34 cellular contexts compared by ENCODE assay signal in the genomic region with DNA sequence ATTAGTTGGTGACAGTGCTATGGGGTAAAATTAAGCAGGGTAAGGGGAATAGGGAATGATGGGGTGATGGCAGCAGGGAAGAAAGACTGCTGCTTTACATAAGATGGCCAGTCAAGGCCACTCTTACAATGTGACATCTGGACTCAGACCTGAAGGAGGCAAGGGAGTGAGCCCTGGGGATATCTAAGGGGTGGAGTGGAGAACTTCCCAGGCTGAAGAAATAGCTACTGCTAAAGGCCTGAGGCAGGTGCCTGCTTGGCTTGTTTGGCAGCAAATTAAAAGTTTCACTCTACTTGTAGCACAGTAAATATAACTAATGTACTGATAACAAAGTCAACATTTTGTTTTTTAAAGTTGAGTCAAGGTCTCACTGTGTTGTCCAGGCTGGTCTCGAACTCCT.
"Had no signal": no experiment of that assay in that cellular context is flagged by ENCODE, and none has a peak within 500 bp of the region (broad histone marks: within the 10 kb centered on the region; RNA-seq: fewer than 3 reads in every experiment).

No MANE protein-coding gene starts in this region.

- H3K4me3 ChIP-seq: ascending aorta, breast epithelium, cardiac muscle cell, coronary artery had no signal

- DNase-seq: activated B cell treated with CpG ODN at 0.5 μM for 24 hours; activated CD4-positive, alpha-beta T cell treated with anti-CD3 and anti-CD28 coated beads for 48 hours; activated CD4-positive, alpha-beta T cell treated with anti-CD3 and anti-CD28 coated beads, Interleukin-2, amount 50 U/mL, for 1 hour; activated CD4-positive, alpha-beta T cell treated with anti-CD3 and anti-CD28 coated beads, Interleukin-2, amount 50 U/mL, for 48 hours; activated CD8-positive, alpha-beta memory T cell treated with anti-CD3 and anti-CD28 coated beads for 24 hours; activated CD8-positive, alpha-beta memory T cell treated with anti-CD3 and anti-CD28 coated beads, Interleukin-2, amount 50 U/mL, for 48 hours; activated CD8-positive, alpha-beta T cell treated with anti-CD3 and anti-CD28 coated beads for 36 hours; activated gamma-delta T cell; activated naive CD4-positive, alpha-beta T cell; activated naive CD4-positive, alpha-beta T cell treated with anti-CD3 and anti-CD28 coated beads, Interleukin-2, amount 10 ng/mL, durations not matched to agents 7 days and 5 days; activated naive CD8-positive, alpha-beta T cell treated with anti-CD3 and anti-CD28 coated beads, Interleukin-2, amount 10 ng/mL, durations not matched to agents 7 days and 5 days; activated T-cell treated with anti-CD3 and anti-CD28 coated beads for 4 hours; activated T-cell treated with anti-CD3 and anti-CD28 coated beads, Interleukin-2, amount 50 U/mL, for 24 hours; activated T-cell treated with anti-CD3 and anti-CD28 coated beads, Interleukin-2, amount 50 U/mL, for 72 hours; central memory CD4-positive, alpha-beta T cell; effector CD4-positive, alpha-beta T cell; effector memory CD8-positive, alpha-beta T cell; foreskin fibroblast; head of caudate nucleus; SW 1271; T-cell; T1000; WERI-Rb-1 had no signal

- H3K27ac Mint-ChIP-seq: activated B cell treated with CpG ODN at 0.5 μM for 24 hours; activated CD8-positive, alpha-beta T cell treated with anti-CD3 and anti-CD28 coated beads for 36 hours; activated naive CD4-positive, alpha-beta T cell treated with anti-CD3 and anti-CD28 coated beads, Interleukin-2, amount 10 ng/mL, durations not matched to agents 7 days and 5 days; activated naive CD8-positive, alpha-beta T cell treated with anti-CD3 and anti-CD28 coated beads, Interleukin-2, amount 10 ng/mL, durations not matched to agents 7 days and 5 days; activated T-cell treated with anti-CD3 and anti-CD28 coated beads, Interleukin-2, amount 50 U/mL, for 24 hours; activated T-cell treated with anti-CD3 and anti-CD28 coated beads, Interleukin-2, amount 50 U/mL, for 72 hours; dendritic cell treated with granulocyte-macrophage colony-stimulating factor and Interleukin-4, amounts not matched to agents 40 ng/mL and 50 ng/mL, for 4 days; effector memory CD8-positive, alpha-beta T cell; T-cell; T-helper 1 cell treated with Interleukin-12 subunit alpha and Interleukin-12 subunit beta and Interleukin-4 antibody, amounts not matched to agents 30 μg/mL and 1 μg/mL, for 36 hours; T-helper 2 cell treated with Interferon-gamma antibody and Interleukin-4, amounts not matched to agents 5 μg/mL and 100 μg/mL, for 36 hours had no signal

- ATAC-seq: activated CD4-positive, CD25-positive, alpha-beta regulatory T cell treated with anti-CD3 and anti-CD28 coated beads, Interleukin-2, amount 50 U/mL, for 24 hours; activated CD8-positive, alpha-beta T cell treated with anti-CD3 and anti-CD28 coated beads for 36 hours; activated naive CD4-positive, alpha-beta T cell treated with anti-CD3 and anti-CD28 coated beads, Interleukin-2, amount 50 U/mL, for 72 hours; activated T-cell treated with anti-CD3 and anti-CD28 coated beads, Interleukin-2, amount 50 U/mL, for 72 hours; effector memory CD8-positive, alpha-beta T cell; T-cell had no signal

- H3K36me3 Mint-ChIP-seq: activated naive CD4-positive, alpha-beta T cell treated with anti-CD3 and anti-CD28 coated beads, Interleukin-2, amount 50 U/mL, for 72 hours had no signal

- H3K27me3 ChIP-seq: ascending aorta, breast epithelium, cardiac muscle cell had no signal

- H3K4me1 Mint-ChIP-seq: activated B cell treated with CpG ODN at 0.5 μM for 24 hours; activated naive CD4-positive, alpha-beta T cell treated with anti-CD3 and anti-CD28 coated beads, Interleukin-2, amount 10 ng/mL, durations not matched to agents 7 days and 5 days; activated naive CD8-positive, alpha-beta T cell treated with anti-CD3 and anti-CD28 coated beads, Interleukin-2, amount 10 ng/mL, durations not matched to agents 7 days and 5 days; brain; T-cell had no signal

- H3K27me3 Mint-ChIP-seq: activated B cell treated with CpG ODN at 0.5 μM for 24 hours; activated CD8-positive, alpha-beta T cell treated with anti-CD3 and anti-CD28 coated beads for 36 hours; activated naive CD4-positive, alpha-beta T cell treated with anti-CD3 and anti-CD28 coated beads, Interleukin-2, amount 10 ng/mL, durations not matched to agents 7 days and 5 days; activated naive CD8-positive, alpha-beta T cell treated with anti-CD3 and anti-CD28 coated beads, Interleukin-2, amount 10 ng/mL, durations not matched to agents 7 days and 5 days; activated T-cell treated with anti-CD3 and anti-CD28 coated beads, Interleukin-2, amount 50 U/mL, for 24 hours; brain; dendritic cell treated with granulocyte-macrophage colony-stimulating factor and Interleukin-4, amounts not matched to agents 40 ng/mL and 50 ng/mL, for 4 days; effector memory CD8-positive, alpha-beta T cell; T-cell had no signal

- H3K4me3 Mint-ChIP-seq: activated B cell treated with CpG ODN at 0.5 μM for 24 hours; activated CD8-positive, alpha-beta T cell treated with anti-CD3 and anti-CD28 coated beads for 36 hours; activated naive CD4-positive, alpha-beta T cell treated with anti-CD3 and anti-CD28 coated beads, Interleukin-2, amount 10 ng/mL, durations not matched to agents 7 days and 5 days; activated naive CD8-positive, alpha-beta T cell treated with anti-CD3 and anti-CD28 coated beads, Interleukin-2, amount 10 ng/mL, durations not matched to agents 7 days and 5 days; activated T-cell treated with anti-CD3 and anti-CD28 coated beads, Interleukin-2, amount 50 U/mL, for 24 hours; activated T-cell treated with anti-CD3 and anti-CD28 coated beads, Interleukin-2, amount 50 U/mL, for 72 hours; brain; dendritic cell treated with granulocyte-macrophage colony-stimulating factor and Interleukin-4, amounts not matched to agents 40 ng/mL and 50 ng/mL, for 4 days; effector memory CD8-positive, alpha-beta T cell; T-cell; T-helper 1 cell treated with Interleukin-12 subunit alpha and Interleukin-12 subunit beta and Interleukin-4 antibody, amounts not matched to agents 30 μg/mL and 1 μg/mL, for 36 hours; T-helper 2 cell treated with Interferon-gamma antibody and Interleukin-4, amounts not matched to agents 5 μg/mL and 100 μg/mL, for 36 hours had no signal

- H3K9me3 Mint-ChIP-seq: activated B cell treated with CpG ODN at 0.5 μM for 24 hours; activated CD8-positive, alpha-beta T cell treated with anti-CD3 and anti-CD28 coated beads for 36 hours; activated naive CD4-positive, alpha-beta T cell treated with anti-CD3 and anti-CD28 coated beads, Interleukin-2, amount 10 ng/mL, durations not matched to agents 7 days and 5 days; activated naive CD4-positive, alpha-beta T cell treated with anti-CD3 and anti-CD28 coated beads, Interleukin-2, amount 50 U/mL, for 72 hours; activated naive CD8-positive, alpha-beta T cell treated with anti-CD3 and anti-CD28 coated beads, Interleukin-2, amount 10 ng/mL, durations not matched to agents 7 days and 5 days; activated T-cell treated with anti-CD3 and anti-CD28 coated beads, Interleukin-2, amount 50 U/mL, for 24 hours; activated T-cell treated with anti-CD3 and anti-CD28 coated beads, Interleukin-2, amount 50 U/mL, for 72 hours; brain; dendritic cell treated with granulocyte-macrophage colony-stimulating factor and Interleukin-4, amounts not matched to agents 40 ng/mL and 50 ng/mL, for 4 days; effector memory CD8-positive, alpha-beta T cell; T-cell; T-helper 1 cell treated with Interleukin-12 subunit alpha and Interleukin-12 subunit beta and Interleukin-4 antibody, amounts not matched to agents 30 μg/mL and 1 μg/mL, for 36 hours; T-helper 2 cell treated with Interferon-gamma antibody and Interleukin-4, amounts not matched to agents 5 μg/mL and 100 μg/mL, for 36 hours had no signal

- H3K27ac ChIP-seq: ascending aorta, breast epithelium, cardiac muscle cell, coronary artery, epithelial cell of prostate, WERI-Rb-1 had no signal
